In the genomic region with DNA sequence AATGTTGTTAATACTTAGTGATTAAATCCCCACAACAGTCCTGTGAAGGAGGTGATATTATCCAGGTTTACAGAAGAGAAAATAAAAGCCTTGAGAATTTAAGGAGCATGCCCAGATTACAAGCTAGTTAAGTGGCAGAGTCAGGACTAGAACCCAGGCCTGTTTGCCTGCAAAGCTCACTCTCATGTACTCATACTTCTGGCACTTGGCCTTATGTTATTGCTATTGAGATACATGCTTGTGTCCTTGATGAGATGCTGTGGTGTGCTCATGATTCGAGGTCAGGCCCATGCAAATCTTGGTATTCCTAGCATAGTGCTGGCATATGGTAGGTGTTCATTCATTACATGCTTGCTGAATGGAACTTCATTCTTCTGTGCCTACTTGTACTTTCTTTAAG, we compare ENCODE assay signal across 22 cellular contexts. TPM values are rescaled to one million over a fixed set of nuclear protein-coding genes. Genes with fewer than 3 reads are reported as not detected.
A peak's percentile ranks its signal among the peaks of the same experiment; 100 is the strongest.
DNase-seq lines count a peak whose midpoint lies in the region; ATAC-seq and TF ChIP-seq lines count a peak whose summit lies in the region.
"Had no signal": no experiment of that assay in that cellular context is flagged by ENCODE, and none has a peak within 500 bp of the region (broad histone marks: within the 10 kb centered on the region; RNA-seq: fewer than 3 reads in every experiment).

No MANE protein-coding gene starts in this region.

- H3F3A ChIP-seq in PC-3 (ENCODE audit: low read length, unreplicated experiment): peaks cover 14% of the 10 kb centered on the region

- no peak overlapping the region for H4K8ac ChIP-seq in trophoblast cell (ENCODE audit: low read depth, low read length)

- POLR2A ChIA-PET in PC-3 (lab: Charles Lee; ENCODE audit: unreplicated experiment): interaction anchor here (0.7 to 0.9 kb wide), 2 partner anchors 16 to 92 kb away, joined by 6 to 19 read pairs; no protein-coding TSS in a partner anchor

- H3K9me3 ChIP-seq in PC-3 (ENCODE audit: low read length): no peaks in the 10 kb centered on the region
- no peaks in the 10 kb centered on the region for H3K9me3 ChIP-seq in trophoblast cell (ENCODE audit: insufficient read depth, low read depth, low read length)
- H3K9me3 ChIP-seq in ovary: no peaks in the 10 kb centered on the region
- H3K9me3 ChIP-seq: adrenal gland, HAP-1, pancreas had no signal

- peaks cover 81% of the 10 kb centered on the region for H4K20me1 ChIP-seq in PC-3 (ENCODE audit: low read length)

- peaks cover 72% of the 10 kb centered on the region for H3K36me3 ChIP-seq in PC-3 (ENCODE audit: low read depth, low read length)
- peaks cover 11 to 12% of the 10 kb centered on the region in 2 experiments for H3K36me3 ChIP-seq in trophoblast cell (ENCODE audit: control insufficient read depth in 1 of 2, insufficient read depth in 2 of 2, low read length in 2 of 2)
- no peaks in the 10 kb centered on the region for H3K36me3 ChIP-seq in ovary

- TF ChIP-seq POLR2A in ovary (IDR thresholded peaks at IDR 0.05): no peak

- TF ChIP-seq EP300 in ovary (IDR thresholded peaks at IDR 0.05): no peak

- H3K79me2 ChIP-seq in PC-3 (ENCODE audit: low read length): peaks cover 100% of the 10 kb centered on the region
- H3K79me2 ChIP-seq in trophoblast cell (ENCODE audit: control insufficient read depth, insufficient read depth, low read length, poor library complexity): peaks cover 2% of the 10 kb centered on the region

- no peak for ATAC-seq in PC-3
- ATAC-seq: activated CD4-positive, CD25-positive, alpha-beta regulatory T cell treated with anti-CD3 and anti-CD28 coated beads, Interleukin-2, amount 50 U/mL, for 24 hours; GM12878; left lobe of liver; pancreas; stimulated activated naive B cell treated with anti-CD40 and anti-IgM and Interleukin-4, amounts not matched to agents 10 μg/mL and 1 μg/mL and 100 μg/mL, for 72 hours had no signal

- no peak overlapping the region for H3K23ac ChIP-seq in trophoblast cell (ENCODE audit: low read length)

- intact Hi-C loops in PC-3 (cut with micrococcal nuclease) (no loop called here), ovary (cut with DNase I) (no loop called here)

- H3K4me3 ChIP-seq in PC-3 (ENCODE audit: low read length): no peak overlapping the region
- peak overlapping the region; percentile 55 for H3K4me3 ChIP-seq in coronary artery
- H3K4me3 ChIP-seq in trophoblast cell (ENCODE audit: low read depth, low read length): no peak overlapping the region
- H3K4me3 ChIP-seq in ovary: no peak overlapping the region
- H3K4me3 ChIP-seq: adrenal gland, GM12878, HAP-1, pancreas, SK-N-MC had no signal

- H3K27ac ChIP-seq in PC-3 (ENCODE audit: low read length) (no peak overlapping the region), coronary artery (peak overlapping the region; percentile 12 to 73), trophoblast cell (ENCODE audit: low read depth, low read length) (no peak overlapping the region), ovary (no peak overlapping the region)
- H3K27ac ChIP-seq: 22Rv1, pancreas, SK-N-MC had no signal

- H2AFZ ChIP-seq in PC-3 (ENCODE audit: low read length) (no peak overlapping the region), trophoblast cell (ENCODE audit: insufficient read depth, low read length, poor library complexity) (no peak overlapping the region)

- no peak overlapping the region for H3K14ac ChIP-seq in trophoblast cell (ENCODE audit: low read length)

- no peak overlapping the region for H2BK5ac ChIP-seq in trophoblast cell (ENCODE audit: low read depth, low read length, poor library complexity)

- peak overlapping the region; percentile 2 for H3K4ac ChIP-seq in trophoblast cell (ENCODE audit: low read depth, low read length)

- TF ChIP-seq CTCF in PC-3 (conservative IDR thresholded peaks at IDR 0.05; ENCODE audit: low read depth, low read length) (no peak), coronary artery (IDR thresholded peaks at IDR 0.05) (no peak), ovary (IDR thresholded peaks at IDR 0.05) (no peak)

- no peak overlapping the region for H4K91ac ChIP-seq in trophoblast cell (ENCODE audit: low read depth, low read length)

- BruUV-seq in PC-3 (replicated peaks; lab: Mats Ljungman, UMichigan): no TSS peak

- no peak overlapping the region for H2AK5ac ChIP-seq in trophoblast cell (ENCODE audit: low read length)

- no peaks in the 10 kb centered on the region for H3K79me1 ChIP-seq in trophoblast cell (ENCODE audit: low read length)

- peaks cover 69% of the 10 kb centered on the region for H3K4me1 ChIP-seq in PC-3 (ENCODE audit: insufficient read depth, low read length)
- peaks cover 2 to 6% of the 10 kb centered on the region in 2 experiments for H3K4me1 ChIP-seq in trophoblast cell (ENCODE audit: control insufficient read depth in 1 of 2, insufficient read depth in 2 of 2, low read length in 2 of 2)
- H3K4me1 ChIP-seq in ovary (ENCODE audit: insufficient read depth): peaks cover 7% of the 10 kb centered on the region

- H3K4me2 ChIP-seq in PC-3 (ENCODE audit: low read length) (peak overlapping the region; percentile 45), trophoblast cell (ENCODE audit: low read length) (no peak overlapping the region)

- no peak overlapping the region for H2BK12ac ChIP-seq in trophoblast cell (ENCODE audit: low read length)

- H4K12ac ChIP-seq in trophoblast cell (ENCODE audit: low read depth, low read length): no peak overlapping the region

- no peak overlapping the region for H2BK120ac ChIP-seq in trophoblast cell (ENCODE audit: insufficient read depth, low read length, poor library complexity)

- H3K27me3 ChIP-seq in PC-3 (ENCODE audit: low read length) (no peaks in the 10 kb centered on the region), trophoblast cell (ENCODE audit: insufficient read depth, low read length) (no peaks in the 10 kb centered on the region), ovary (no peaks in the 10 kb centered on the region)
- H3K27me3 ChIP-seq: adrenal gland, pancreas had no signal

- no peaks in the 10 kb centered on the region for H3K9me2 ChIP-seq in PC-3 (replicated peaks; ENCODE audit: low read length)

- CTCF ChIA-PET in PC-3 (lab: Charles Lee): interaction anchor here (0.9 kb wide), 1 partner anchor 38 kb away, joined by 3 read pairs; no protein-coding TSS in a partner anchor

- WGBS in trophoblast cell (ENCODE audit: extremely low coverage, insufficient coverage, insufficient read length): no CpG with 5 or more reads among the region's 1 CpG
- 64 to 80% (median 68%) methylated on average over 1 of the region's 1 CpG for WGBS in ovary, 3 donors

- no peak overlapping the region for H3K9ac ChIP-seq in PC-3 (ENCODE audit: low read length)
- no peak overlapping the region for H3K9ac ChIP-seq in trophoblast cell (ENCODE audit: low read length)

- no peak overlapping the region for H3K18ac ChIP-seq in trophoblast cell (ENCODE audit: low read length)

- peak; percentile 31 for DNase-seq in DMS53 (lab: John Stamatoyannopoulos, UW)
- no peak for DNase-seq in DMS53 treated with DMSO at 0.1 percent for 48 hours (lab: John Stamatoyannopoulos, UW; ENCODE audit: unreplicated experiment)
- DNase-seq in PC-3: no peak
- no peak for DNase-seq in coronary artery (ENCODE audit: low spot score)
- peak; percentile 35 to 64 for DNase-seq in trophoblast cell
- DNase-seq in ovary: no peak
- no peak for DNase-seq in DMS114 treated with DMSO at 0.1 percent for 48 hours (lab: John Stamatoyannopoulos, UW; ENCODE audit: unreplicated experiment)
- no peak for DNase-seq in NCI-H748 (lab: John Stamatoyannopoulos, UW; ENCODE audit: unreplicated experiment)
- DNase-seq: activated CD4-positive, alpha-beta T cell treated with anti-CD3 and anti-CD28 coated beads, Interleukin-2, amount 50 U/mL, for 48 hours; activated naive CD4-positive, alpha-beta T cell treated with anti-CD3 and anti-CD28 coated beads for 36 hours; adrenal gland; cerebellar nuclear complex; Karpas-422; NCI-H510A; pancreas; stimulated activated naive B cell treated with anti-CD40 and anti-IgM and Interleukin-4, amounts not matched to agents 10 μg/mL and 1 μg/mL and 100 μg/mL, for 72 hours had no signal

RNA-seq across cellular contexts. Expression of a gene that starts 7.6 kb away (rescaled TPM):
- total RNA-seq in PC-3 (2014; rRNA removed) (9.8 and 12.0 TPM in 2 replicates), ovary (10 to 100 TPM in 2 of 7 donors, 1 to 10 TPM in 5; 5.2 to 23.4 (median 7.3) TPM)
- 0.67 and 0.78 TPM in 2 replicates for polyA plus RNA-seq in trophoblast cell (2013)
- polyA plus RNA-seq in ovary: 1 to 10 TPM; 3.0 to 6.0 TPM

Comparison
In these comparisons a context has a peak if more than half of its experiments do, and no peak if none do; other contexts are left out.
1. DNase-seq: peak in DMS53 (single experiment) and trophoblast cell (2 of 2); none in DMS53 treated with DMSO at 0.1 percent for 48 hours (single experiment), PC-3 (single experiment), coronary artery (single experiment), ovary (0 of 5), DMS114 treated with DMSO at 0.1 percent for 48 hours (single experiment) and NCI-H748 (single experiment).
2. H3K27ac ChIP-seq: peak in coronary artery (2 of 2); none in PC-3 (single experiment), trophoblast cell (single experiment) and ovary (0 of 2).